In genomic region chr2:74497777-74498499, GRCh38 we compare ENCODE assay signal across 8 cellular contexts. TPM values are rescaled to one million over a fixed set of nuclear protein-coding genes. Genes with fewer than 3 reads are reported as not detected.
DNase-seq lines count a peak whose midpoint lies in the region; ATAC-seq lines count a peak whose summit lies in the region.

No MANE protein-coding gene starts in this region.

- H3K27ac ChIP-seq in skeletal muscle tissue (ENCODE audit: low read depth, low read length), result no peak overlapping the region

- peaks cover 12% of the 10 kb centered on the region for H3K36me3 ChIP-seq in iPS-15b (ENCODE audit: control insufficient read depth, insufficient read depth, low read length)
- H3K36me3 ChIP-seq in skeletal muscle tissue (ENCODE audit: control insufficient read depth in 3 of 3, insufficient read depth in 3 of 3, low read length in 3 of 3), result peaks cover 11 to 15% (median 12%) of the 10 kb centered on the region in 3 donors

- H3K4me3 Mint-ChIP-seq in activated T-helper 17 cell treated with anti-CD3 and anti-CD28 coated beads, Interleukin-2, amount 50 U/mL, for 72 hours, result peak overlapping the region; percentile 85

- H3K4me3 ChIP-seq in iPS-15b (ENCODE audit: low read depth, low read length) (peak overlapping the region; percentile 45), skeletal muscle tissue (ENCODE audit: low read length in 3 of 3) (peak overlapping the region; percentile 59 to 66 (median 60))

- DNase-seq in SHP77 (lab: John Stamatoyannopoulos, UW) (peak; percentile 35 to 52), SHP77 treated with DMSO at 0.1 percent for 48 hours (lab: John Stamatoyannopoulos, UW) (no peak), glomerular visceral epithelial cell (ENCODE audit: extremely low spot score) (no peak), NCI-H1092 treated with DMSO at 0.1 percent for 48 hours (lab: John Stamatoyannopoulos, UW) (no peak), NCI-H524 (lab: John Stamatoyannopoulos, UW) (no peak)

- H3K9me3 Mint-ChIP-seq in activated T-helper 17 cell treated with anti-CD3 and anti-CD28 coated beads, Interleukin-2, amount 50 U/mL, for 72 hours, result no peaks in the 10 kb centered on the region

- H3K9me3 ChIP-seq in iPS-15b (ENCODE audit: control insufficient read depth, insufficient read depth, low read length) (no peaks in the 10 kb centered on the region), skeletal muscle tissue (ENCODE audit: control insufficient read depth in 3 of 3, low read length in 3 of 3) (no peaks in the 10 kb centered on the region)

- H3K27ac Mint-ChIP-seq in activated T-helper 17 cell treated with anti-CD3 and anti-CD28 coated beads, Interleukin-2, amount 50 U/mL, for 72 hours, result peak overlapping the region; percentile 71

- H3K36me3 Mint-ChIP-seq in activated T-helper 17 cell treated with anti-CD3 and anti-CD28 coated beads, Interleukin-2, amount 50 U/mL, for 72 hours (ENCODE audit: low read depth), result peaks cover 17% of the 10 kb centered on the region

- peak; percentile 56 for ATAC-seq in activated T-helper 17 cell treated with anti-CD3 and anti-CD28 coated beads, Interleukin-2, amount 50 U/mL, for 72 hours (replicated peaks)

- H3K9ac ChIP-seq in iPS-15b (ENCODE audit: low read depth, low read length) (no peak overlapping the region), skeletal muscle tissue (ENCODE audit: low read depth in 1 of 3, low read length in 3 of 3) (peak overlapping the region; percentile 28 to 40 (median 33))

- peaks cover 25% of the 10 kb centered on the region for H3K27me3 Mint-ChIP-seq in activated T-helper 17 cell treated with anti-CD3 and anti-CD28 coated beads, Interleukin-2, amount 50 U/mL, for 72 hours

- H3K27me3 ChIP-seq in iPS-15b (ENCODE audit: control insufficient read depth, insufficient read depth, low read length) (peaks cover 80% of the 10 kb centered on the region), skeletal muscle tissue (ENCODE audit: control insufficient read depth in 3 of 3, insufficient read depth in 3 of 3, low read length in 3 of 3) (peaks cover 47 to 64% (median 62%) of the 10 kb centered on the region in 3 donors)

- H3K4me1 ChIP-seq in iPS-15b (ENCODE audit: control insufficient read depth, insufficient read depth, low read length), result no peaks in the 10 kb centered on the region
- peaks cover 19 to 23% (median 23%) of the 10 kb centered on the region in 3 donors for H3K4me1 ChIP-seq in skeletal muscle tissue (ENCODE audit: control insufficient read depth in 3 of 3, insufficient read depth in 3 of 3, low read length in 3 of 3)

- peaks cover 11% of the 10 kb centered on the region for H3K4me1 Mint-ChIP-seq in activated T-helper 17 cell treated with anti-CD3 and anti-CD28 coated beads, Interleukin-2, amount 50 U/mL, for 72 hours

RNA-seq across cellular contexts. Expression of gene LBX2, which starts 1.5 kb away (rescaled TPM):
- 1 to 10 TPM in 1 of 2 donors, under 1 TPM in 1; 0.39 to 1.3 TPM for total RNA-seq in activated T-helper 17 cell treated with anti-CD3 and anti-CD28 coated beads, Interleukin-2, amount 50 U/mL, for 72 hours
- total RNA-seq in skeletal muscle tissue, result not detected

RNA-seq across cellular contexts. Expression of gene PCGF1, which starts 9.6 kb away (rescaled TPM):
- 10 to 100 TPM; 22.0 to 32.8 TPM for total RNA-seq in activated T-helper 17 cell treated with anti-CD3 and anti-CD28 coated beads, Interleukin-2, amount 50 U/mL, for 72 hours
- 6.8 TPM for total RNA-seq in skeletal muscle tissue

RNA-seq across cellular contexts. Expression of gene TTC31, which starts 15.1 kb away (rescaled TPM):
- total RNA-seq in activated T-helper 17 cell treated with anti-CD3 and anti-CD28 coated beads, Interleukin-2, amount 50 U/mL, for 72 hours, result 10 to 100 TPM; 27.2 to 32.4 TPM
- total RNA-seq in skeletal muscle tissue, result 4.2 TPM

RNA-seq across cellular contexts. Expression of gene CCDC142, which starts 15.1 kb away (rescaled TPM):
- 10 to 100 TPM; 25.4 to 26.3 TPM for total RNA-seq in activated T-helper 17 cell treated with anti-CD3 and anti-CD28 coated beads, Interleukin-2, amount 50 U/mL, for 72 hours
- 30.3 TPM for total RNA-seq in skeletal muscle tissue

RNA-seq across cellular contexts. Expression of gene TLX2, which starts 16.3 kb away (rescaled TPM):
- total RNA-seq in activated T-helper 17 cell treated with anti-CD3 and anti-CD28 coated beads, Interleukin-2, amount 50 U/mL, for 72 hours, result 1 to 10 TPM in 1 of 2 donors, under 1 TPM in 1; 0.39 to 1.4 TPM
- total RNA-seq in skeletal muscle tissue, result not detected

Comparison
In these comparisons a context has a peak if more than half of its experiments do, and no peak if none do; other contexts are left out.
1. DNase-seq: peak in SHP77 (2 of 2); none in SHP77 treated with DMSO at 0.1 percent for 48 hours (single experiment), glomerular visceral epithelial cell (single experiment), NCI-H1092 treated with DMSO at 0.1 percent for 48 hours (single experiment) and NCI-H524 (0 of 2).